In genomic region chr2:35591886-35592285, GRCh38 we compare ENCODE assay signal across 7 cellular contexts.
"Had no signal": no experiment of that assay in that cellular context is flagged by ENCODE, and none has a peak within 500 bp of the region (broad histone marks: within the 10 kb centered on the region; RNA-seq: fewer than 3 reads in every experiment).

No MANE protein-coding gene starts in this region.

- ATAC-seq: GM23338, HCT116, K562 had no signal

- DNase-seq: H9, HFFc6, IMR-90, KG1 had no signal
